ENCODE assay signal across 8 cellular contexts in genomic region chr10:91797077-91797690, GRCh38. TPM values are rescaled to one million over a fixed set of nuclear protein-coding genes. Genes with fewer than 3 reads are reported as not detected.
DNase-seq lines count a peak whose midpoint lies in the region; ATAC-seq lines count a peak whose summit lies in the region.

No MANE protein-coding gene starts in this region.

- no peaks in the 10 kb centered on the region for H3K27me3 ChIP-seq in iPS-20b (ENCODE audit: insufficient read depth, low read length)
- H3K27me3 ChIP-seq in stomach smooth muscle (ENCODE audit: control insufficient read depth in 1 of 2, insufficient read depth in 2 of 2, low read length in 2 of 2): no peaks in the 10 kb centered on the region

- peak overlapping the region; percentile 95 for H3K4me3 Mint-ChIP-seq in activated T-helper 17 cell treated with anti-CD3 and anti-CD28 coated beads, Interleukin-2, amount 50 U/mL, for 72 hours

- no peaks in the 10 kb centered on the region for H3K9me3 ChIP-seq in iPS-20b (ENCODE audit: insufficient read depth, low read depth, low read length)
- no peaks in the 10 kb centered on the region for H3K9me3 ChIP-seq in stomach smooth muscle (ENCODE audit: control insufficient read depth in 2 of 2, low read length in 2 of 2)

- peak overlapping the region; percentile 76 for H3K27ac Mint-ChIP-seq in activated T-helper 17 cell treated with anti-CD3 and anti-CD28 coated beads, Interleukin-2, amount 50 U/mL, for 72 hours

- ATAC-seq in activated T-helper 17 cell treated with anti-CD3 and anti-CD28 coated beads, Interleukin-2, amount 50 U/mL, for 72 hours (replicated peaks): no peak
- ATAC-seq in GM21825 (IDR thresholded peaks at IDR 0.05; ENCODE audit: unreplicated experiment): no peak

- H3K4me1 ChIP-seq in iPS-20b (ENCODE audit: insufficient read depth, low read length) (peaks cover 25% of the 10 kb centered on the region), stomach smooth muscle (ENCODE audit: control insufficient read depth, insufficient read depth, low read length) (peaks cover 6% of the 10 kb centered on the region)

- H3K9ac ChIP-seq in iPS-20b (ENCODE audit: low read depth, low read length) (peak overlapping the region; percentile 98), stomach smooth muscle (ENCODE audit: low read length in 2 of 2) (peak overlapping the region; percentile 2 to 98)

- peak overlapping the region; percentile 99 for H3K4me3 ChIP-seq in iPS-20b (ENCODE audit: low read length)
- H3K4me3 ChIP-seq in stomach smooth muscle (ENCODE audit: low read length in 2 of 2): peak overlapping the region; percentile 91 to 97

- H3K27me3 Mint-ChIP-seq in activated T-helper 17 cell treated with anti-CD3 and anti-CD28 coated beads, Interleukin-2, amount 50 U/mL, for 72 hours: no peaks in the 10 kb centered on the region

- H3K9me3 Mint-ChIP-seq in activated T-helper 17 cell treated with anti-CD3 and anti-CD28 coated beads, Interleukin-2, amount 50 U/mL, for 72 hours: no peaks in the 10 kb centered on the region

- H3K27ac ChIP-seq in iPS-20b (ENCODE audit: low read length) (peak overlapping the region; percentile 98), stomach smooth muscle (ENCODE audit: low read length) (peak overlapping the region; percentile 83)

- peaks cover 44% of the 10 kb centered on the region for H3K36me3 Mint-ChIP-seq in activated T-helper 17 cell treated with anti-CD3 and anti-CD28 coated beads, Interleukin-2, amount 50 U/mL, for 72 hours (ENCODE audit: low read depth)

- peaks cover 35% of the 10 kb centered on the region for H3K4me1 Mint-ChIP-seq in activated T-helper 17 cell treated with anti-CD3 and anti-CD28 coated beads, Interleukin-2, amount 50 U/mL, for 72 hours

- DNase-seq in NCI-H82 (lab: John Stamatoyannopoulos, UW): peak; percentile 1
- DNase-seq in NCI-H82 treated with DMSO at 0.1 percent for 48 hours (lab: John Stamatoyannopoulos, UW; ENCODE audit: unreplicated experiment): no peak
- DNase-seq in H4 (ENCODE audit: low spot score): no peak
- DNase-seq in NCI-H2196 (lab: John Stamatoyannopoulos, UW; ENCODE audit: unreplicated experiment): no peak

- H3K36me3 ChIP-seq in iPS-20b (ENCODE audit: insufficient read depth, low read depth, low read length): peaks cover 13% of the 10 kb centered on the region
- H3K36me3 ChIP-seq in stomach smooth muscle (ENCODE audit: control insufficient read depth in 2 of 2, insufficient read depth in 2 of 2, low read length in 2 of 2): no peaks in the 10 kb centered on the region

RNA-seq across cellular contexts. Expression of gene TNKS2, which starts 1.0 kb away (rescaled TPM):
- total RNA-seq in activated T-helper 17 cell treated with anti-CD3 and anti-CD28 coated beads, Interleukin-2, amount 50 U/mL, for 72 hours: 10 to 100 TPM; 25.6 to 30.7 TPM
- 13.1 and 13.2 TPM in 2 replicates for total RNA-seq in H4 (2014; rRNA removed; shearing (Covaris generic))
